In the genomic region with DNA sequence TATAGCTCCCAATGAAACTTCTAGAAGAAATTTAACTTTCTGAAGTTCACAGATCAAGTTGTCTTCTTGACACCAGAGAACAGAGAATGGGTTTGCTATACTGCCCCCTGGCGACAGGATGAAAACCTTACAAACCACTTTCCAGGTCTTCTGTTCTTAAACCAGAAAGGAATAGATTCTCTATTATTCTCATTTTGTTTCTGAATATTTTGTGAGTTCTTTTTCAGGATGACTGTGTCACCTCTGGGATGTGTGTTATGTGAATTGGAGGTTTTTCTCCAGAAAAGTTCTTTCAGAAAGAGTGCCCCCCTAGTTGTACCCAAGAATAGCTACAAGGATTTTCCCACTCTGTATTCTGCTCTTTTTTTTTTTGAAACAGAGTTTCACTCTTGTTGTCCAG, we compare ENCODE assay signal across 8 cellular contexts. TPM values are rescaled to one million over a fixed set of nuclear protein-coding genes. Genes with fewer than 3 reads are reported as not detected.
A peak's percentile ranks its signal among the peaks of the same experiment; 100 is the strongest.
DNase-seq lines count a peak whose midpoint lies in the region; ATAC-seq and TF ChIP-seq lines count a peak whose summit lies in the region.

No MANE protein-coding gene starts in this region.

- H3K4me1 ChIP-seq in breast epithelium (no peaks in the 10 kb centered on the region), lung (ENCODE audit: control insufficient read depth in 2 of 2, insufficient read depth in 2 of 2, low read length in 2 of 2) (no peaks in the 10 kb centered on the region), testis (no peaks in the 10 kb centered on the region)

- H3K27me3 ChIP-seq in CD4-positive, alpha-beta T cell (ENCODE audit: control insufficient read depth, insufficient read depth, low read length) = no peaks in the 10 kb centered on the region
- no peaks in the 10 kb centered on the region for H3K27me3 ChIP-seq in breast epithelium
- H3K27me3 ChIP-seq in lung (ENCODE audit: control insufficient read depth, insufficient read depth) = no peaks in the 10 kb centered on the region
- no peaks in the 10 kb centered on the region for H3K27me3 ChIP-seq in testis

- no peak overlapping the region for H3K27ac ChIP-seq in CD4-positive, alpha-beta T cell (ENCODE audit: low read depth, low read length)
- H3K27ac ChIP-seq in breast epithelium (no peak overlapping the region), lung (ENCODE audit: low read depth in 1 of 2, low read length in 1 of 2) (no peak overlapping the region), testis (no peak overlapping the region)

- peak; percentile 82 for TF ChIP-seq CTCF in CD4-positive, alpha-beta T cell (IDR thresholded peaks at IDR 0.05)
- TF ChIP-seq CTCF in HFF-Myc (IDR thresholded peaks at IDR 0.05; ENCODE audit: low read depth, low read length, missing control alignments) = peak; percentile 77
- TF ChIP-seq CTCF in breast epithelium (IDR thresholded peaks at IDR 0.05) = peak in 2 of 3 donors; percentile 24 to 27
- peak; percentile 3 for TF ChIP-seq CTCF in lung (IDR thresholded peaks at IDR 0.05; ENCODE audit: control extremely low read depth, extremely low read depth)
- TF ChIP-seq CTCF in testis (IDR thresholded peaks at IDR 0.05) = peak; percentile 12 to 59 (median 30)

- no peaks in the 10 kb centered on the region for H3K4me1 Mint-ChIP-seq in CD4-positive, alpha-beta T cell (ENCODE audit: low read depth)

- 5 to 9% methylated on average over 1 of the region's 1 CpG for WGBS in lung, 2 donors
- WGBS in testis, 2 donors = 14 to 29% methylated on average over 1 of the region's 1 CpG

- H3K36me3 Mint-ChIP-seq in CD4-positive, alpha-beta T cell (ENCODE audit: low read depth) = peaks cover 19% of the 10 kb centered on the region

- no peak for TF ChIP-seq POLR2A in breast epithelium (IDR thresholded peaks at IDR 0.05)
- TF ChIP-seq POLR2A in testis (IDR thresholded peaks at IDR 0.05) = no peak

- peaks cover 3% of the 10 kb centered on the region for H3K27me3 Mint-ChIP-seq in CD4-positive, alpha-beta T cell

- H3K9me3 Mint-ChIP-seq in CD4-positive, alpha-beta T cell = peaks cover 3% of the 10 kb centered on the region

- H3K4me3 ChIP-seq in HFF-Myc (replicated peaks; ENCODE audit: low read depth, low read length) = no peak overlapping the region
- H3K4me3 ChIP-seq in breast epithelium = no peak overlapping the region
- H3K4me3 ChIP-seq in lung = no peak overlapping the region
- H3K4me3 ChIP-seq in testis = no peak overlapping the region

- H3K27ac Mint-ChIP-seq in CD4-positive, alpha-beta T cell = no peak overlapping the region

- intact Hi-C loops in CD4-positive, alpha-beta T cell (cut with DNase I, micrococcal nuclease) = no loop called here
- intact Hi-C loops in breast epithelium (cut with DNase I; ENCODE audit: low total_unique reads) = no loop called here
- intact Hi-C loops in testis (cut with DNase I; ENCODE audit: low total_unique reads) = no loop called here

- ATAC-seq in CD4-positive, alpha-beta T cell (ENCODE audit: poor library complexity) = no peak
- ATAC-seq in lung (ENCODE audit: insufficient read depth, low FRiP score) (no peak), GM19452 (IDR thresholded peaks at IDR 0.05; ENCODE audit: unreplicated experiment) (no peak)

- POLR2A ChIA-PET in CD4-positive, alpha-beta T cell (lab: Charles Lee) = no interaction called here

- peak in 8 of 10 experiments; percentile 16 to 41 (median 29) for DNase-seq in CD4-positive, alpha-beta T cell
- DNase-seq in HFF-Myc (ENCODE audit: extremely low read depth, low read depth) (no peak), T follicular helper cell (ENCODE audit: low read depth) (peak; percentile 24), breast epithelium (ENCODE audit: low spot score in 2 of 2) (no peak), lung (ENCODE audit: low spot score) (peak; percentile 34), testis (no peak), NCI-H1436 (lab: John Stamatoyannopoulos, UW) (no peak)

- H3K36me3 ChIP-seq in breast epithelium (no peaks in the 10 kb centered on the region), lung (ENCODE audit: control insufficient read depth in 2 of 2, insufficient read depth in 2 of 2, low read length in 2 of 2) (peaks cover 5 to 11% of the 10 kb centered on the region in 2 donors), testis (ENCODE audit: low read depth, missing control alignments) (no peaks in the 10 kb centered on the region)

- CTCF ChIA-PET in CD4-positive, alpha-beta T cell (lab: Charles Lee) = no interaction called here

- H3K9me3 ChIP-seq in CD4-positive, alpha-beta T cell (ENCODE audit: control insufficient read depth, low read length) = peaks cover 10% of the 10 kb centered on the region
- H3K9me3 ChIP-seq in breast epithelium = peaks cover 2 to 9% of the 10 kb centered on the region in 2 donors
- peaks cover 0 to under 1% of the 10 kb centered on the region in 2 donors for H3K9me3 ChIP-seq in lung (ENCODE audit: control insufficient read depth in 2 of 2, insufficient read depth in 1 of 2, low read length in 1 of 2)
- H3K9me3 ChIP-seq in testis = no peaks in the 10 kb centered on the region

- no peak overlapping the region for H3K4me3 Mint-ChIP-seq in CD4-positive, alpha-beta T cell

RNA-seq across cellular contexts. Expression of a gene that starts 6.3 kb away (rescaled TPM):
- 1 to 10 TPM; 2.7 to 3.3 TPM for total RNA-seq in CD4-positive, alpha-beta T cell
- total RNA-seq in breast epithelium (10 to 100 TPM; 19.7 to 33.4 (median 24.5) TPM), lung (10 to 100 TPM; 37.8 to 44.7 TPM), testis (10 to 100 TPM; 47.4 to 94.6 TPM)
- polyA plus RNA-seq in lung (10 to 100 TPM; 23.6 to 30.1 TPM), testis (ENCODE audit: insufficient read depth, low read depth, low replicate concordance) (270 TPM)

RNA-seq across cellular contexts. Expression of a gene that starts 47.3 kb away (rescaled TPM):
- total RNA-seq in CD4-positive, alpha-beta T cell = not detected
- total RNA-seq in breast epithelium (not detected), lung (1 to 10 TPM in 1 of 2 donors, under 1 TPM in 1; 0.25 to 4.7 TPM), testis (1 to 10 TPM in 1 of 2 donors, under 1 TPM in 1; 0.94 to 1.1 TPM)
- polyA plus RNA-seq in lung (under 1 TPM; 0.05 to 0.31 TPM), testis (ENCODE audit: insufficient read depth, low read depth, low replicate concordance) (3.1 TPM)

Comparison
In these comparisons a context has a peak if more than half of its experiments do, and no peak if none do; other contexts are left out.
1. DNase-seq: peak in CD4-positive, alpha-beta T cell (8 of 10), T follicular helper cell (single experiment) and lung (single experiment); none in HFF-Myc (single experiment), breast epithelium (0 of 2), testis (single experiment) and NCI-H1436 (single experiment).
2. CTCF ChIP-seq: peak in every context shown above with its lines; median percentile 82 in CD4-positive, alpha-beta T cell; 77 in HFF-Myc; 30 in testis; 26 in breast epithelium; 3 in lung.
3. RNA of a gene that starts 6.3 kb away (total RNA-seq): 47.4 to 94.6 TPM in testis, 37.8 to 44.7 TPM in lung and 19.7 to 33.4 TPM in breast epithelium; 2.7 to 3.3 TPM in CD4-positive, alpha-beta T cell; every median in the first group is over 4 times any median in the second.